In the genomic region with DNA sequence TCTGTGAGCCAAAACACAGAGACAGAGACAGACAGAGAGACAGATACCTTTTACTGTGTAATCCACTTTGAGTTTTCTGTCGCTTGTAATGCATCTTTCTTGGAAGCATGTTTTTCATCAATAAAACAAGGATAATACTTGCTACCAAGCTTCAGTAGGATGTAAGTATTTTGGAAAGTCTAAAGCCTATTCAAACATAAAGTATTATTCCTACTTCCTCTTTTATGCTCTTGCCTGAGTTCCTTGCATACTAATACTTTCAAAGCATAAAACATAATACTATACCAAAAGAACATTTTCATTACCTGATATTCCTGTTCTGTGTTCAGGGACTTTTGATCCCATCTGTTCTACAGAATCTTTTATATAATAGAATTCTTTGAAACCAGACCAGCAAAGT, we compare ENCODE assay signal across 26 cellular contexts.
A peak's percentile ranks its signal among the peaks of the same experiment; 100 is the strongest.
DNase-seq lines count a peak whose midpoint lies in the region; ATAC-seq, FAIRE-seq and TF ChIP-seq lines count a peak whose summit lies in the region.
"Had no signal": no experiment of that assay in that cellular context is flagged by ENCODE, and none has a peak within 500 bp of the region (broad histone marks: within the 10 kb centered on the region; RNA-seq: fewer than 3 reads in every experiment).

No MANE protein-coding gene starts in this region.

- no peaks in the 10 kb centered on the region for H3K79me2 ChIP-seq in OCI-LY7 (ENCODE audit: insufficient read depth, low read depth, low read length)

- H4K20me1 ChIP-seq in OCI-LY7 (ENCODE audit: insufficient read depth, low read length): no peaks in the 10 kb centered on the region

- peak; percentile 46 for FAIRE-seq in A549 (lab: Jason Lieb, UNC)
- FAIRE-seq: A204.1, GM19239, H54, HepG2 had no signal

- no peaks in the 10 kb centered on the region for H3K27me3 ChIP-seq in dorsolateral prefrontal cortex
- H3K27me3 ChIP-seq: BE2C had no signal

- TF ChIP-seq CTCF in A549 (IDR thresholded peaks at IDR 0.05) (no peak), OCI-LY7 (conservative IDR thresholded peaks at IDR 0.05; ENCODE audit: low read length) (no peak; the same call in 1 of the 2 replicates), dorsolateral prefrontal cortex (IDR thresholded peaks at IDR 0.05 in 54 of 56, conservative IDR thresholded peaks at IDR 0.05 in 2 of 56; ENCODE audit: low read depth in 1 of 56, partially characterized antibody in 56 of 56) (no peak)

- no peak for TF ChIP-seq EP300 in A549 (IDR thresholded peaks at IDR 0.05)

- no TSS peak for BruUV-seq in OCI-LY7 (replicated peaks; lab: Mats Ljungman, UMichigan)

- no peak overlapping the region for H2AFZ ChIP-seq in OCI-LY7 (ENCODE audit: low read length)

- TF ChIP-seq POLR2A in A549 (IDR thresholded peaks at IDR 0.05; ENCODE audit: low read length): no peak

- intact Hi-C loops in OCI-LY7 (cut with micrococcal nuclease; ENCODE audit: unreplicated experiment): no loop called here
- intact Hi-C loops in dorsolateral prefrontal cortex (cut with DNase I): no loop called here

- H3K9me2 ChIP-seq in OCI-LY7 (ENCODE audit: insufficient read depth, low read length): no peaks in the 10 kb centered on the region

- peaks cover 3% of the 10 kb centered on the region; the same call in 1 of the 3 replicates for H3K4me1 ChIP-seq in A549
- H3K4me1 ChIP-seq in OCI-LY7 (ENCODE audit: insufficient read depth, low read length, poor library complexity, severe bottlenecking): no peaks in the 10 kb centered on the region

- POLR2A ChIA-PET in A549 (lab: Yijun Ruan, JAX) (no interaction called here), OCI-LY7 (lab: Charles Lee) (no interaction called here)

- CTCF ChIA-PET in A549 (lab: Yijun Ruan, JAX): interaction anchor here (1.8 kb wide), 1 partner anchor 14 kb away, joined by 6 read pairs; no protein-coding TSS in a partner anchor
- CTCF ChIA-PET in OCI-LY7 (lab: Charles Lee; ENCODE audit: unreplicated experiment): interaction anchor here (0.6 kb wide), 1 partner anchor 446 kb away, joined by 4 read pairs; no protein-coding TSS in a partner anchor

- H3K9me3 ChIP-seq in A549 (no peaks in the 10 kb centered on the region), OCI-LY7 (ENCODE audit: low read length) (no peaks in the 10 kb centered on the region)
- H3K9me3 ChIP-seq: BE2C had no signal

- TF ChIP-seq RAD21 in A549 (conservative IDR thresholded peaks at IDR 0.05 in 1 of 2, IDR thresholded peaks at IDR 0.05 in 1 of 2): no peak

- H3K4me3 ChIP-seq in A549: no peak overlapping the region
- no peak overlapping the region for H3K4me3 ChIP-seq in OCI-LY7 (ENCODE audit: low read depth, low read length, poor library complexity, severe bottlenecking)
- H3K4me3 ChIP-seq in dorsolateral prefrontal cortex: no peak overlapping the region
- H3K4me3 ChIP-seq: SK-N-MC had no signal

- 82% methylated on average over 1 of the region's 1 CpG for WGBS in A549 (ENCODE audit: missing lambda C conversion rate)

- DNase-seq in A549 (ENCODE audit: low read depth in 1 of 2, low spot score in 1 of 2) (no peak), OCI-LY7 (ENCODE audit: low spot score) (peak; percentile 5), dorsolateral prefrontal cortex (no peak), COLO668 (lab: John Stamatoyannopoulos, UW; ENCODE audit: unreplicated experiment) (no peak), COLO829 (ENCODE audit: low spot score) (no peak)
- DNase-seq: BE2C, COR-L47, DMS79, KBM-7, NCI-H1417 treated with DMSO at 0.1 percent for 48 hours, NCI-H187 treated with DMSO at 0.1 percent for 48 hours, NCI-H2107, NCI-H446 treated with DMSO at 0.1 percent for 48 hours, NCI-H526 treated with DMSO at 0.1 percent for 48 hours, SHP77 treated with DMSO at 0.1 percent for 48 hours, T-helper 2 cell had no signal

- H3K27ac ChIP-seq in A549 (no peak overlapping the region), OCI-LY7 (ENCODE audit: low read depth, low read length, poor library complexity, severe bottlenecking) (no peak overlapping the region), dorsolateral prefrontal cortex (peak overlapping the region in 45 of 59 donors; percentile 1 to 81 (median 53))
- H3K27ac ChIP-seq: HL-60, RWPE1 had no signal

- no peaks in the 10 kb centered on the region for H3K36me3 ChIP-seq in OCI-LY7 (ENCODE audit: insufficient read depth, low read length)
- H3K36me3 ChIP-seq: BE2C had no signal

- ATAC-seq in A549 (no peak), GM18868 (IDR thresholded peaks at IDR 0.05; ENCODE audit: unreplicated experiment) (peak; percentile 63), HG02938 (IDR thresholded peaks at IDR 0.05; ENCODE audit: unreplicated experiment) (no peak), HG03460 (IDR thresholded peaks at IDR 0.05; ENCODE audit: unreplicated experiment) (no peak)
- ATAC-seq: HepG2 had no signal

- H3K4me2 ChIP-seq in A549 (no peak overlapping the region), OCI-LY7 (ENCODE audit: low read length) (no peak overlapping the region)

TF ChIP-seq in A549, 52 proteins besides CTCF, POLR2A, EP300 and RAD21:
- TF ChIP-seq KDM1A (IDR thresholded peaks at IDR 0.05; ENCODE audit: low read depth) (no peak), CHD2 (IDR thresholded peaks at IDR 0.05; ENCODE audit: low read length, partially characterized antibody) (no peak), HOXB5 (CRISPR knock-in tag; IDR thresholded peaks at IDR 0.05) (no peak), ESRRA (IDR thresholded peaks at IDR 0.05; ENCODE audit: borderline replicate concordance, low read length) (no peak), ZSCAN20 (CRISPR knock-in tag; IDR thresholded peaks at IDR 0.05) (no peak), PHF8 (IDR thresholded peaks at IDR 0.05; ENCODE audit: borderline replicate concordance, low read depth) (no peak), MYC (IDR thresholded peaks at IDR 0.05; ENCODE audit: borderline replicate concordance, low read length) (no peak)
- TF ChIP-seq, protein P1, sequence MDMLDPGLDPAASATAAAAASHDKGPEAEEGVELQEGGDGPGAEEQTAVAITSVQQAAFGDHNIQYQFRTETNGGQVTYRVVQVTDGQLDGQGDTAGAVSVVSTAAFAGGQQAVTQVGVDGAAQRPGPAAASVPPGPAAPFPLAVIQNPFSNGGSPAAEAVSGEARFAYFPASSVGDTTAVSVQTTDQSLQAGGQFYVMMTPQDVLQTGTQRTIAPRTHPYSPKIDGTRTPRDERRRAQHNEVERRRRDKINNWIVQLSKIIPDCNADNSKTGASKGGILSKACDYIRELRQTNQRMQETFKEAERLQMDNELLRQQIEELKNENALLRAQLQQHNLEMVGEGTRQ (IDR thresholded peaks at IDR 0.05): no peak
- TF ChIP-seq, protein P2, sequence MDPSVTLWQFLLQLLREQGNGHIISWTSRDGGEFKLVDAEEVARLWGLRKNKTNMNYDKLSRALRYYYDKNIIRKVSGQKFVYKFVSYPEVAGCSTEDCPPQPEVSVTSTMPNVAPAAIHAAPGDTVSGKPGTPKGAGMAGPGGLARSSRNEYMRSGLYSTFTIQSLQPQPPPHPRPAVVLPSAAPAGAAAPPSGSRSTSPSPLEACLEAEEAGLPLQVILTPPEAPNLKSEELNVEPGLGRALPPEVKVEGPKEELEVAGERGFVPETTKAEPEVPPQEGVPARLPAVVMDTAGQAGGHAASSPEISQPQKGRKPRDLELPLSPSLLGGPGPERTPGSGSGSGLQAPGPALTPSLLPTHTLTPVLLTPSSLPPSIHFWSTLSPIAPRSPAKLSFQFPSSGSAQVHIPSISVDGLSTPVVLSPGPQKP (IDR thresholded peaks at IDR 0.05; ENCODE audit: low read depth, low read length): no peak

Comparison
In these comparisons a context has a peak if more than half of its experiments do, and no peak if none do; other contexts are left out.
1. H3K27ac ChIP-seq: peak in dorsolateral prefrontal cortex (45 of 59); none in A549 (0 of 2) and OCI-LY7 (single experiment).